In the genomic region with DNA sequence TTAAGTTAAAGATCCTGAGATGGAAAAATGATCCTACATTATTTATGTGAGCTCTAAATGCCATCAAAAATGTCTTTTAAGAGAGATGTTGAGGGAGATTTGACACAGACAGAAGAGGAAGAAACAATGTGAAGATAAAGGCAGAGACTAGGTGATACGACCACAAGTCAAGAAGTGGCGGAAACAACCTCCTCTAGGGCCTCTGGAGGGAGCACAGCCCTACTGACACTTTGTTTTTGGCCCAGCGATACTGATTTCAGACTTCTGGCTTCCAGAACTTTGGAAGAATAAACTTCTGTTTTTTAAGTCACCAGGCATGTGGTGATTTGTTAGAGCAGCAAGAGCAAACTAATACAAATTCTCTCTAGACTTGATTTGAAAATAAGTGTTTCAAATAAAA, we compare ENCODE assay signal across 1 cellular context.
TF ChIP-seq lines count a peak whose summit lies in the region.

No MANE protein-coding gene starts in this region.

TF ChIP-seq in WTC11, 78 proteins besides CTCF, POLR2A, EP300 and RAD21 (continued from another document):
- TF ChIP-seq, protein P1, sequence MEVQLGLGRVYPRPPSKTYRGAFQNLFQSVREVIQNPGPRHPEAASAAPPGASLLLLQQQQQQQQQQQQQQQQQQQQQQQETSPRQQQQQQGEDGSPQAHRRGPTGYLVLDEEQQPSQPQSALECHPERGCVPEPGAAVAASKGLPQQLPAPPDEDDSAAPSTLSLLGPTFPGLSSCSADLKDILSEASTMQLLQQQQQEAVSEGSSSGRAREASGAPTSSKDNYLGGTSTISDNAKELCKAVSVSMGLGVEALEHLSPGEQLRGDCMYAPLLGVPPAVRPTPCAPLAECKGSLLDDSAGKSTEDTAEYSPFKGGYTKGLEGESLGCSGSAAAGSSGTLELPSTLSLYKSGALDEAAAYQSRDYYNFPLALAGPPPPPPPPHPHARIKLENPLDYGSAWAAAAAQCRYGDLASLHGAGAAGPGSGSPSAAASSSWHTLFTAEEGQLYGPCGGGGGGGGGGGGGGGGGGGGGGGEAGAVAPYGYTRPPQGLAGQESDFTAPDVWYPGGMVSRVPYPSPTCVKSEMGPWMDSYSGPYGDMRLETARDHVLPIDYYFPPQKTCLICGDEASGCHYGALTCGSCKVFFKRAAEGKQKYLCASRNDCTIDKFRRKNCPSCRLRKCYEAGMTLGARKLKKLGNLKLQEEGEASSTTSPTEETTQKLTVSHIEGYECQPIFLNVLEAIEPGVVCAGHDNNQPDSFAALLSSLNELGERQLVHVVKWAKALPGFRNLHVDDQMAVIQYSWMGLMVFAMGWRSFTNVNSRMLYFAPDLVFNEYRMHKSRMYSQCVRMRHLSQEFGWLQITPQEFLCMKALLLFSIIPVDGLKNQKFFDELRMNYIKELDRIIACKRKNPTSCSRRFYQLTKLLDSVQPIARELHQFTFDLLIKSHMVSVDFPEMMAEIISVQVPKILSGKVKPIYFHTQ (CRISPR knock-in tag; IDR thresholded peaks at IDR 0.05), result no peak
- TF ChIP-seq, protein P2, sequence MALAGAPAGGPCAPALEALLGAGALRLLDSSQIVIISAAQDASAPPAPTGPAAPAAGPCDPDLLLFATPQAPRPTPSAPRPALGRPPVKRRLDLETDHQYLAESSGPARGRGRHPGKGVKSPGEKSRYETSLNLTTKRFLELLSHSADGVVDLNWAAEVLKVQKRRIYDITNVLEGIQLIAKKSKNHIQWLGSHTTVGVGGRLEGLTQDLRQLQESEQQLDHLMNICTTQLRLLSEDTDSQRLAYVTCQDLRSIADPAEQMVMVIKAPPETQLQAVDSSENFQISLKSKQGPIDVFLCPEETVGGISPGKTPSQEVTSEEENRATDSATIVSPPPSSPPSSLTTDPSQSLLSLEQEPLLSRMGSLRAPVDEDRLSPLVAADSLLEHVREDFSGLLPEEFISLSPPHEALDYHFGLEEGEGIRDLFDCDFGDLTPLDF (CRISPR knock-in tag; IDR thresholded peaks at IDR 0.05), result no peak
- TF ChIP-seq SMAD3 (CRISPR knock-in tag; IDR thresholded peaks at IDR 0.05; ENCODE audit: borderline replicate concordance), result no peak
- TF ChIP-seq, protein P3, sequence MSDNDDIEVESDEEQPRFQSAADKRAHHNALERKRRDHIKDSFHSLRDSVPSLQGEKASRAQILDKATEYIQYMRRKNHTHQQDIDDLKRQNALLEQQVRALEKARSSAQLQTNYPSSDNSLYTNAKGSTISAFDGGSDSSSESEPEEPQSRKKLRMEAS (CRISPR knock-in tag; IDR thresholded peaks at IDR 0.05), result no peak
- TF ChIP-seq ZNF423 (CRISPR knock-in tag; IDR thresholded peaks at IDR 0.05), result no peak
- TF ChIP-seq, protein P4, sequence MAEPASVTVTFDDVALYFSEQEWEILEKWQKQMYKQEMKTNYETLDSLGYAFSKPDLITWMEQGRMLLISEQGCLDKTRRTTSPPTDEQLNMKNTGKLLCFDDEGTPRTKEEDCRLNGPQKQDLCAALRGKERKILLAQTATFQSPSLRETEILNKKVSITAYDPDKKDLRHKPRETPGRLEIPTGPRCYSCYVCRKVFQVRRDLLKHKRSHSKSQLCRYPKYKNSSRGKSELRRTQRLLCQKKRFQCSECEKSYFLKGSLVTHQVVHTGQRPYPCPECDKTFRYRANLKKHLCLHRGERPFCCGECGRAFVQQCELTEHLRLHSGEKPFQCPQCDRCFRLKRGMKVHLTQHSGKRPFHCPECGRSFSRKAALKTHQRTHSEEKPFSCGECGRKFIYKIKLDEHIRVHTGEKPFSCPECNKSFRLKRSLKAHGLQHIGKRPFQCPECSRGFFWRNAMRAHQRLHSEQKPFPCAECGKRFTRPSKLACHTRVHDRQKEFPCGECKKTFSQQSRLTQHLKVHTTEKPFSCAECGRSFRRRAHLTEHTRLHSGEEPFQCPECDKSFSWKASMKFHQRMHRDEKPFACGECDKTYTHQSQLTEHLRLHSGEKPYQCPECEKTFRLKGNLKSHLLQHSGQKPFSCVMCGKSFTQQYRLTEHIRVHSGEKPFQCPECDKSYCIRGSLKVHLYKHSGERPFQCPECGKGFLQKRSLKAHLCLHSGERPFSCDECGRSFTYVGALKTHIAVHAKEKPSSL (CRISPR knock-in tag; conservative IDR thresholded peaks at IDR 0.05), result no peak
- TF ChIP-seq, protein P5, sequence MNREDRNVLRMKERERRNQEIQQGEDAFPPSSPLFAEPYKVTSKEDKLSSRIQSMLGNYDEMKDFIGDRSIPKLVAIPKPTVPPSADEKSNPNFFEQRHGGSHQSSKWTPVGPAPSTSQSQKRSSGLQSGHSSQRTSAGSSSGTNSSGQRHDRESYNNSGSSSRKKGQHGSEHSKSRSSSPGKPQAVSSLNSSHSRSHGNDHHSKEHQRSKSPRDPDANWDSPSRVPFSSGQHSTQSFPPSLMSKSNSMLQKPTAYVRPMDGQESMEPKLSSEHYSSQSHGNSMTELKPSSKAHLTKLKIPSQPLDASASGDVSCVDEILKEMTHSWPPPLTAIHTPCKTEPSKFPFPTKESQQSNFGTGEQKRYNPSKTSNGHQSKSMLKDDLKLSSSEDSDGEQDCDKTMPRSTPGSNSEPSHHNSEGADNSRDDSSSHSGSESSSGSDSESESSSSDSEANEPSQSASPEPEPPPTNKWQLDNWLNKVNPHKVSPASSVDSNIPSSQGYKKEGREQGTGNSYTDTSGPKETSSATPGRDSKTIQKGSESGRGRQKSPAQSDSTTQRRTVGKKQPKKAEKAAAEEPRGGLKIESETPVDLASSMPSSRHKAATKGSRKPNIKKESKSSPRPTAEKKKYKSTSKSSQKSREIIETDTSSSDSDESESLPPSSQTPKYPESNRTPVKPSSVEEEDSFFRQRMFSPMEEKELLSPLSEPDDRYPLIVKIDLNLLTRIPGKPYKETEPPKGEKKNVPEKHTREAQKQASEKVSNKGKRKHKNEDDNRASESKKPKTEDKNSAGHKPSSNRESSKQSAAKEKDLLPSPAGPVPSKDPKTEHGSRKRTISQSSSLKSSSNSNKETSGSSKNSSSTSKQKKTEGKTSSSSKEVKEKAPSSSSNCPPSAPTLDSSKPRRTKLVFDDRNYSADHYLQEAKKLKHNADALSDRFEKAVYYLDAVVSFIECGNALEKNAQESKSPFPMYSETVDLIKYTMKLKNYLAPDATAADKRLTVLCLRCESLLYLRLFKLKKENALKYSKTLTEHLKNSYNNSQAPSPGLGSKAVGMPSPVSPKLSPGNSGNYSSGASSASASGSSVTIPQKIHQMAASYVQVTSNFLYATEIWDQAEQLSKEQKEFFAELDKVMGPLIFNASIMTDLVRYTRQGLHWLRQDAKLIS (CRISPR knock-in tag; IDR thresholded peaks at IDR 0.05; ENCODE audit: borderline replicate concordance), result no peak
- TF ChIP-seq FOXJ3 (CRISPR knock-in tag; IDR thresholded peaks at IDR 0.05; ENCODE audit: borderline replicate concordance), result no peak
